Comparison of ENCODE assay signal across 24 cellular contexts in the genomic region with DNA sequence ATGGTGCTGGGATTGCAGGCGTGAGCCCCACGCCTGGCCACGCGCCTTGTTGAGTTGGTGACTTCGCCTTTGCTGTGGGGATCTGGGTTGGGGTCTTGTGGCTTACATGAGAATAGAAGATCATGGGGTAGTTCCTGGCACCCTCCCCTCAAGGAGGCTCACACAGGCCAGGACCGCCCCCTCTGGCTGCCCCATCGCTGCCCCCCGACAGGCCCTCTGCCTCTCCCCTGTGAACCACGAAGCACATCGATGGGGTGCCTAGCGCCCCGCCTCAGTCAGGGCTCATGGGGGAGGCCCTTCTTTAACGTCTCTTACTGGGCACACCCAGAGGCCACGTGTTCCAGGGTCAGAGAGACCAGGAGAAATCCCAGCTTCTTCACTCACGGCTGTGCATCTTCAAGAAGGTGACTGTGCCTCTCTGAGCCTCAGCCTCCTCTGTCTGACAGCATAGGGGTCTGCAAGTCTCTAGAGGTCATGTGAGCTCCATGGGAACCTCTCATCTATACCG. TPM values are rescaled to one million over a fixed set of nuclear protein-coding genes. Genes with fewer than 3 reads are reported as not detected.
DNase-seq lines count a peak whose midpoint lies in the region; ATAC-seq and TF ChIP-seq lines count a peak whose summit lies in the region.
"Had no signal": no experiment of that assay in that cellular context is flagged by ENCODE, and none has a peak within 500 bp of the region (broad histone marks: within the 10 kb centered on the region; RNA-seq: fewer than 3 reads in every experiment).

No MANE protein-coding gene starts in this region.

- H3K4me3 Mint-ChIP-seq in activated naive CD8-positive, alpha-beta T cell treated with anti-CD3 and anti-CD28 coated beads, Interleukin-2, amount 50 U/mL, for 24 hours = no peak overlapping the region
- no peak overlapping the region for H3K4me3 Mint-ChIP-seq in activated naive CD8-positive, alpha-beta T cell treated with anti-CD3 and anti-CD28 coated beads for 36 hours
- no peak overlapping the region for H3K4me3 Mint-ChIP-seq in osteocyte (ENCODE audit: unreplicated experiment)
- H3K4me3 Mint-ChIP-seq: activated CD8-positive, alpha-beta memory T cell treated with anti-CD3 and anti-CD28 coated beads, Interleukin-2, amount 10 ng/mL, durations not matched to agents 7 days and 5 days; activated T-helper 17 cell treated with anti-CD3 and anti-CD28 coated beads, Interleukin-2, amount 50 U/mL, for 72 hours; mesothelial cell of epicardium; naive thymus-derived CD8-positive, alpha-beta T cell had no signal

- H3K9ac ChIP-seq in colonic mucosa (ENCODE audit: low read depth in 2 of 2, low read length in 2 of 2) = no peak overlapping the region

- H3K27ac Mint-ChIP-seq in activated naive CD8-positive, alpha-beta T cell treated with anti-CD3 and anti-CD28 coated beads, Interleukin-2, amount 50 U/mL, for 24 hours = no peak overlapping the region
- H3K27ac Mint-ChIP-seq in activated naive CD8-positive, alpha-beta T cell treated with anti-CD3 and anti-CD28 coated beads for 36 hours = no peak overlapping the region
- peak overlapping the region; percentile 18 for H3K27ac Mint-ChIP-seq in osteocyte (ENCODE audit: unreplicated experiment)
- H3K27ac Mint-ChIP-seq: activated CD8-positive, alpha-beta memory T cell treated with anti-CD3 and anti-CD28 coated beads, Interleukin-2, amount 10 ng/mL, durations not matched to agents 7 days and 5 days; activated T-helper 17 cell treated with anti-CD3 and anti-CD28 coated beads, Interleukin-2, amount 50 U/mL, for 72 hours; mesothelial cell of epicardium had no signal

- H3K27me3 Mint-ChIP-seq in activated naive CD8-positive, alpha-beta T cell treated with anti-CD3 and anti-CD28 coated beads, Interleukin-2, amount 50 U/mL, for 24 hours = no peaks in the 10 kb centered on the region
- H3K27me3 Mint-ChIP-seq in activated naive CD8-positive, alpha-beta T cell treated with anti-CD3 and anti-CD28 coated beads for 36 hours = no peaks in the 10 kb centered on the region
- peaks cover 3% of the 10 kb centered on the region for H3K27me3 Mint-ChIP-seq in osteocyte (ENCODE audit: unreplicated experiment)
- H3K27me3 Mint-ChIP-seq: activated CD8-positive, alpha-beta memory T cell treated with anti-CD3 and anti-CD28 coated beads, Interleukin-2, amount 10 ng/mL, durations not matched to agents 7 days and 5 days; activated T-helper 17 cell treated with anti-CD3 and anti-CD28 coated beads, Interleukin-2, amount 50 U/mL, for 72 hours; naive thymus-derived CD8-positive, alpha-beta T cell had no signal

- peaks cover 16% of the 10 kb centered on the region for H3K4me1 ChIP-seq in colonic mucosa

- intact Hi-C loops in colonic mucosa (cut with DNase I) = no loop called here

- no peaks in the 10 kb centered on the region for H3K36me3 ChIP-seq in colonic mucosa
- H3K36me3 ChIP-seq: esophagus squamous epithelium, gastrocnemius medialis, suprapubic skin had no signal

- H3K9me3 Mint-ChIP-seq in activated naive CD8-positive, alpha-beta T cell treated with anti-CD3 and anti-CD28 coated beads, Interleukin-2, amount 50 U/mL, for 24 hours = no peaks in the 10 kb centered on the region
- H3K9me3 Mint-ChIP-seq in activated naive CD8-positive, alpha-beta T cell treated with anti-CD3 and anti-CD28 coated beads for 36 hours = no peaks in the 10 kb centered on the region
- peaks cover 4% of the 10 kb centered on the region for H3K9me3 Mint-ChIP-seq in osteocyte (ENCODE audit: unreplicated experiment)
- H3K9me3 Mint-ChIP-seq: activated T-helper 17 cell treated with anti-CD3 and anti-CD28 coated beads, Interleukin-2, amount 50 U/mL, for 72 hours had no signal

- TF ChIP-seq CTCF in GM12865 (IDR thresholded peaks at IDR 0.05; ENCODE audit: insufficient read depth, low read depth, low read length, missing control alignments) = no peak
- TF ChIP-seq CTCF in colonic mucosa (IDR thresholded peaks at IDR 0.05) = no peak
- no peak for TF ChIP-seq CTCF in osteocyte (IDR thresholded peaks at IDR 0.05)

- H3K4me3 ChIP-seq in GM12865 (ENCODE audit: low read depth, low read length) = no peak overlapping the region
- H3K4me3 ChIP-seq in colonic mucosa = no peak overlapping the region
- H3K4me3 ChIP-seq: gastrocnemius medialis, suprapubic skin had no signal

- H3K9me3 ChIP-seq in colonic mucosa = no peaks in the 10 kb centered on the region
- H3K9me3 ChIP-seq: esophagus squamous epithelium, gastrocnemius medialis, suprapubic skin had no signal

- H3K27ac ChIP-seq in colonic mucosa = no peak overlapping the region
- H3K27ac ChIP-seq: suprapubic skin had no signal

- ATAC-seq in activated naive CD8-positive, alpha-beta T cell treated with anti-CD3 and anti-CD28 coated beads, Interleukin-2, amount 50 U/mL, for 24 hours = no peak
- no peak for ATAC-seq in HG03439 (IDR thresholded peaks at IDR 0.05; ENCODE audit: unreplicated experiment)
- ATAC-seq: activated CD8-positive, alpha-beta memory T cell treated with anti-CD3 and anti-CD28 coated beads, Interleukin-2, amount 10 ng/mL, durations not matched to agents 7 days and 5 days; activated T-helper 17 cell treated with anti-CD3 and anti-CD28 coated beads, Interleukin-2, amount 50 U/mL, for 72 hours; gastrocnemius medialis; naive thymus-derived CD8-positive, alpha-beta T cell had no signal

- DNase-seq in activated naive CD8-positive, alpha-beta T cell treated with anti-CD3 and anti-CD28 coated beads, Interleukin-2, amount 50 U/mL, for 24 hours = peak; percentile 0
- DNase-seq in activated naive CD8-positive, alpha-beta T cell treated with anti-CD3 and anti-CD28 coated beads for 36 hours = no peak
- DNase-seq in GM12865 (ENCODE audit: low read depth) = peak; percentile 0
- peak; percentile 18 for DNase-seq in colonic mucosa
- peak; percentile 63 for DNase-seq in osteocyte (ENCODE audit: extremely low spot score, unreplicated experiment)
- DNase-seq in NCI-H2029 (lab: John Stamatoyannopoulos, UW) = no peak
- no peak for DNase-seq in NCI-H510A treated with DMSO at 0.1 percent for 48 hours (lab: John Stamatoyannopoulos, UW)
- DNase-seq: ACHN, esophagus squamous epithelium, gastrocnemius medialis, HCEC 1CT, Kasumi-1, NCI-H1092, NCI-H187 treated with DMSO at 0.1 percent for 48 hours, NCI-H2227 treated with DMSO at 0.1 percent for 48 hours, NCI-H774, SW 1271 had no signal

- peaks cover 10% of the 10 kb centered on the region for H3K4me1 Mint-ChIP-seq in activated naive CD8-positive, alpha-beta T cell treated with anti-CD3 and anti-CD28 coated beads, Interleukin-2, amount 50 U/mL, for 24 hours
- peaks cover 5% of the 10 kb centered on the region for H3K4me1 Mint-ChIP-seq in activated naive CD8-positive, alpha-beta T cell treated with anti-CD3 and anti-CD28 coated beads for 36 hours
- peaks cover 46% of the 10 kb centered on the region for H3K4me1 Mint-ChIP-seq in osteocyte (ENCODE audit: unreplicated experiment)
- H3K4me1 Mint-ChIP-seq: activated T-helper 17 cell treated with anti-CD3 and anti-CD28 coated beads, Interleukin-2, amount 50 U/mL, for 72 hours had no signal

- H3K27me3 ChIP-seq in colonic mucosa = no peaks in the 10 kb centered on the region
- H3K27me3 ChIP-seq: gastrocnemius medialis, suprapubic skin had no signal

- no peaks in the 10 kb centered on the region for H3K36me3 Mint-ChIP-seq in activated naive CD8-positive, alpha-beta T cell treated with anti-CD3 and anti-CD28 coated beads, Interleukin-2, amount 50 U/mL, for 24 hours (ENCODE audit: low read depth)
- no peaks in the 10 kb centered on the region for H3K36me3 Mint-ChIP-seq in activated naive CD8-positive, alpha-beta T cell treated with anti-CD3 and anti-CD28 coated beads for 36 hours
- peaks cover 3% of the 10 kb centered on the region for H3K36me3 Mint-ChIP-seq in osteocyte (ENCODE audit: unreplicated experiment)
- H3K36me3 Mint-ChIP-seq: mesothelial cell of epicardium had no signal

RNA-seq across cellular contexts. Expression of gene SPON2, which starts 23.6 kb away (rescaled TPM):
- total RNA-seq in activated naive CD8-positive, alpha-beta T cell treated with anti-CD3 and anti-CD28 coated beads for 36 hours = 1 to 10 TPM; 6.5 to 6.8 TPM
- total RNA-seq in colonic mucosa (10 to 100 TPM; 22.0 to 22.4 TPM), osteocyte (149 and 168 TPM in 2 replicates)
- total RNA-seq: HT1080 had no signal

RNA-seq across cellular contexts. Expression of gene CTBP1, which starts 53.0 kb away (rescaled TPM):
- 100 to 1,000 TPM; 135 to 141 TPM for total RNA-seq in activated naive CD8-positive, alpha-beta T cell treated with anti-CD3 and anti-CD28 coated beads for 36 hours
- 100 to 1,000 TPM; 137 to 200 TPM for total RNA-seq in colonic mucosa
- 172 and 176 TPM in 2 replicates for total RNA-seq in osteocyte

Comparison
In these comparisons a context has a peak if more than half of its experiments do, and no peak if none do; other contexts are left out.
1. DNase-seq: peak in activated naive CD8-positive, alpha-beta T cell treated with anti-CD3 and anti-CD28 coated beads, Interleukin-2, amount 50 U/mL, for 24 hours (single experiment), GM12865 (single experiment), colonic mucosa (single experiment) and osteocyte (single experiment); none in activated naive CD8-positive, alpha-beta T cell treated with anti-CD3 and anti-CD28 coated beads for 36 hours (single experiment), NCI-H2029 (single experiment) and NCI-H510A treated with DMSO at 0.1 percent for 48 hours (single experiment).